ENCODE assay signal across 8 cellular contexts in genomic region chr5:142012186-142012785, GRCh38. TPM values are rescaled to one million over a fixed set of nuclear protein-coding genes. Genes with fewer than 3 reads are reported as not detected.
DNase-seq lines count a peak whose midpoint lies in the region; TF ChIP-seq lines count a peak whose summit lies in the region.

No MANE protein-coding gene starts in this region.

- no peaks in the 10 kb centered on the region for H3K4me1 ChIP-seq in mesendoderm (ENCODE audit: control insufficient read depth, low read depth, low read length)

- H3K4ac ChIP-seq in mesendoderm (ENCODE audit: low read depth, low read length) = no peak overlapping the region

- H2BK120ac ChIP-seq in mesendoderm (ENCODE audit: low read depth, low read length) = no peak overlapping the region

- no peaks in the 10 kb centered on the region for H3K79me1 ChIP-seq in mesendoderm (ENCODE audit: low read length)

- no peak overlapping the region for H3K27ac ChIP-seq in mesendoderm (ENCODE audit: low read depth, low read length)

- peak overlapping the region; percentile 97 for H3K18ac ChIP-seq in mesendoderm (ENCODE audit: low read length)

- no peaks in the 10 kb centered on the region for H3K79me2 ChIP-seq in mesendoderm (ENCODE audit: control insufficient read depth, insufficient read depth, low read length)

- H3K4me1 Mint-ChIP-seq in activated CD4-positive, alpha-beta T cell treated with anti-CD3 and anti-CD28 coated beads, Interleukin-2, amount 10 ng/mL, durations not matched to agents 7 days and 5 days = peaks cover 84% of the 10 kb centered on the region

- peak overlapping the region; percentile 78 for H3K4me3 Mint-ChIP-seq in activated CD4-positive, alpha-beta T cell treated with anti-CD3 and anti-CD28 coated beads, Interleukin-2, amount 10 ng/mL, durations not matched to agents 7 days and 5 days

- H4K8ac ChIP-seq in mesendoderm (ENCODE audit: low read depth, low read length) = peak overlapping the region; percentile 2

- H3K27me3 ChIP-seq in mesendoderm (ENCODE audit: insufficient read depth, low read length, poor library complexity) = no peaks in the 10 kb centered on the region

- TF ChIP-seq CTCF in LNCAP (IDR thresholded peaks at IDR 0.05) = peak; percentile 49; the same call in 1 of the 2 replicates

- H3K4me2 ChIP-seq in mesendoderm (ENCODE audit: low read length) = peak overlapping the region; percentile 51

- H3K36me3 ChIP-seq in mesendoderm (ENCODE audit: control insufficient read depth, insufficient read depth, low read length) = no peaks in the 10 kb centered on the region

- H2BK5ac ChIP-seq in mesendoderm (ENCODE audit: low read length) = no peak overlapping the region

- peak overlapping the region; percentile 83 for H3K56ac ChIP-seq in mesendoderm (ENCODE audit: low read length)

- peak overlapping the region; percentile 59 for H3K9ac ChIP-seq in mesendoderm (ENCODE audit: low read length)

- no peak overlapping the region for H2BK15ac ChIP-seq in mesendoderm (replicated peaks; ENCODE audit: low read depth)

- WGBS in mesendoderm (ENCODE audit: extremely low coverage, insufficient coverage, low lambda C conversion rate) = no CpG with 5 or more reads among the region's 18 CpGs

- peak overlapping the region; percentile 85 for H3K27ac Mint-ChIP-seq in activated CD4-positive, alpha-beta T cell treated with anti-CD3 and anti-CD28 coated beads, Interleukin-2, amount 10 ng/mL, durations not matched to agents 7 days and 5 days

- peak overlapping the region; percentile 12 for H3K4me3 ChIP-seq in mesendoderm (ENCODE audit: low read length)

- DNase-seq in DMS 273 treated with DMSO at 0.1 percent for 48 hours (lab: John Stamatoyannopoulos, UW) = peak; percentile 6
- DNase-seq in activated CD4-positive, alpha-beta T cell treated with anti-CD3 and anti-CD28 coated beads, Interleukin-2, amount 10 ng/mL, durations not matched to agents 7 days and 5 days = peak; percentile 57
- peak; percentile 19 for DNase-seq in effector CD4-positive, alpha-beta T cell
- peak; percentile 84 for DNase-seq in mesendoderm
- DNase-seq in stimulated activated CD8-positive, alpha-beta memory T cell treated with anti-CD3 and anti-CD28 coated beads, Interleukin-7, amount 100 ng/mL, for 24 hours (ENCODE audit: low read depth) = peak; percentile 49
- no peak for DNase-seq in GM19238 (ENCODE audit: insufficient read length, low spot score)
- no peak for DNase-seq in NCI-H226

- H3K27me3 Mint-ChIP-seq in activated CD4-positive, alpha-beta T cell treated with anti-CD3 and anti-CD28 coated beads, Interleukin-2, amount 10 ng/mL, durations not matched to agents 7 days and 5 days = no peaks in the 10 kb centered on the region

- CTCF ChIA-PET in activated CD4-positive, alpha-beta T cell treated with anti-CD3 and anti-CD28 coated beads, Interleukin-2, amount 10 ng/mL, durations not matched to agents 7 days and 5 days (lab: Charles Lee) = interaction anchor here (0.5 to 3.2 kb wide), 25 partner anchors 8 to 320 kb away, joined by 3 to 22 read pairs (median 5); partner anchors contain the start of genes NDFIP1, RNF14 and SPRY4

- no peak overlapping the region for H4K5ac ChIP-seq in mesendoderm (ENCODE audit: low read length)

- H3K36me3 Mint-ChIP-seq in activated CD4-positive, alpha-beta T cell treated with anti-CD3 and anti-CD28 coated beads, Interleukin-2, amount 10 ng/mL, durations not matched to agents 7 days and 5 days (ENCODE audit: low read depth) = peaks cover 25% of the 10 kb centered on the region

- H3K23ac ChIP-seq in mesendoderm (ENCODE audit: low read length) = no peak overlapping the region

- H2AK5ac ChIP-seq in mesendoderm (ENCODE audit: low read length) = no peak overlapping the region

- H3K9me3 Mint-ChIP-seq in activated CD4-positive, alpha-beta T cell treated with anti-CD3 and anti-CD28 coated beads, Interleukin-2, amount 10 ng/mL, durations not matched to agents 7 days and 5 days = peaks cover 2% of the 10 kb centered on the region

- POLR2A ChIA-PET in activated CD4-positive, alpha-beta T cell treated with anti-CD3 and anti-CD28 coated beads, Interleukin-2, amount 10 ng/mL, durations not matched to agents 7 days and 5 days (lab: Charles Lee) = interaction anchor here (1.0 kb wide), 1 partner anchor 43 kb away, joined by 4 read pairs; the partner anchor contains the start of gene RNF14

RNA-seq across cellular contexts. Expression of gene GNPDA1, which starts 0.5 kb away (rescaled TPM):
- 10 to 100 TPM; 34.4 to 36.1 TPM for total RNA-seq in activated CD4-positive, alpha-beta T cell treated with anti-CD3 and anti-CD28 coated beads, Interleukin-2, amount 10 ng/mL, durations not matched to agents 7 days and 5 days
- polyA plus RNA-seq in mesendoderm (2013, experiment 1 of 2) = 61.7 TPM
- 60.5 TPM for polyA plus RNA-seq in mesendoderm (2013, experiment 2 of 2)

RNA-seq across cellular contexts. Expression of gene RNF14, which starts 43.4 kb away (rescaled TPM):
- 10 to 100 TPM; 28.8 to 33.7 TPM for total RNA-seq in activated CD4-positive, alpha-beta T cell treated with anti-CD3 and anti-CD28 coated beads, Interleukin-2, amount 10 ng/mL, durations not matched to agents 7 days and 5 days
- 17.6 TPM for polyA plus RNA-seq in mesendoderm (2013, experiment 1 of 2)
- 18.8 TPM for polyA plus RNA-seq in mesendoderm (2013, experiment 2 of 2)

RNA-seq across cellular contexts. Expression of gene PCDH12, which starts 54.3 kb away (rescaled TPM):
- under 1 TPM; 0.73 to 0.82 TPM for total RNA-seq in activated CD4-positive, alpha-beta T cell treated with anti-CD3 and anti-CD28 coated beads, Interleukin-2, amount 10 ng/mL, durations not matched to agents 7 days and 5 days
- 0.06 TPM for polyA plus RNA-seq in mesendoderm (2013, experiment 1 of 2)
- 0.07 TPM for polyA plus RNA-seq in mesendoderm (2013, experiment 2 of 2)

Comparison
In these comparisons a context has a peak if more than half of its experiments do, and no peak if none do; other contexts are left out.
1. DNase-seq: peak in DMS 273 treated with DMSO at 0.1 percent for 48 hours (single experiment), activated CD4-positive, alpha-beta T cell treated with anti-CD3 and anti-CD28 coated beads, Interleukin-2, amount 10 ng/mL, durations not matched to agents 7 days and 5 days (single experiment), effector CD4-positive, alpha-beta T cell (single experiment), mesendoderm (single experiment) and stimulated activated CD8-positive, alpha-beta memory T cell treated with anti-CD3 and anti-CD28 coated beads, Interleukin-7, amount 100 ng/mL, for 24 hours (single experiment); none in GM19238 (single experiment) and NCI-H226 (single experiment).